16 cellular contexts compared by ENCODE assay signal in the genomic region with DNA sequence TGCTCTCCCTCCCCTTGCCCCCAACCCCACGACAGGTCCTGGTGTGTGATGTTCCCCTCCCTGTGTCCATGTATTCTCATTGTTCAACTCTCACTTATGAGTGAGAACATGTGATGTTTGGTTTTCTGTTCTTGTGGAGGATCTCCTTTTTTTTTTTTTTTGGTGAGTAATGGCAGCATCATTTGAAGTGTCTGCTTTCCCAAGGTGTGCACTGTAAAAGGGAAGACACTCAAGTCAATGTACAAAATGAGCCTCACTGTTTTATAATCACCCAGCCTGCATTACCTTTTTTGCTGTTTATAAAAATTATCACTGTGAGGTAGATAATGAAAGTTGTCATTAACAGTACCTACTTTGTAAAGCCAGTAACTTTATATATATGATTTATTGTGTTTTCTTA. TPM values are rescaled to one million over a fixed set of nuclear protein-coding genes. Genes with fewer than 3 reads are reported as not detected.
DNase-seq lines count a peak whose midpoint lies in the region; ATAC-seq, FAIRE-seq and TF ChIP-seq lines count a peak whose summit lies in the region.
"Had no signal": no experiment of that assay in that cellular context is flagged by ENCODE, and none has a peak within 500 bp of the region (broad histone marks: within the 10 kb centered on the region; RNA-seq: fewer than 3 reads in every experiment).

No MANE protein-coding gene starts in this region.

- intact Hi-C loops in mammary epithelial cell (cut with micrococcal nuclease): no loop called here
- intact Hi-C loops in MCF 10A (cut with micrococcal nuclease): no loop called here
- intact Hi-C loops in HepG2 (cut with micrococcal nuclease; ENCODE audit: unreplicated experiment): no loop called here

- no peaks in the 10 kb centered on the region for H3K27me3 Mint-ChIP-seq in MCF 10A (ENCODE audit: insufficient read depth, unreplicated experiment)

- no peak overlapping the region for H3K27ac Mint-ChIP-seq in MCF 10A (ENCODE audit: low read depth, unreplicated experiment)
- H3K27ac Mint-ChIP-seq: B cell; CD8-positive, alpha-beta T cell; H9 had no signal

- H3K4me1 ChIP-seq in mammary epithelial cell (ENCODE audit: insufficient read depth, low read length) (peaks cover 4% of the 10 kb centered on the region), HepG2 (ENCODE audit: insufficient read depth, low read length) (peaks cover 37% of the 10 kb centered on the region)
- H3K4me1 ChIP-seq: BLaER1 treated with 17β-estradiol and CSF1 and Interleukin-3, amounts not matched to agents 10 nM and 100 nM had no signal

- no peak overlapping the region for H3K27ac ChIP-seq in mammary epithelial cell (ENCODE audit: insufficient read depth, low read depth, low read length)
- no peak overlapping the region for H3K27ac ChIP-seq in HepG2 (ENCODE audit: extremely low read length, insufficient read depth, low read length)
- H3K27ac ChIP-seq: BLaER1 treated with 17β-estradiol and CSF1 and Interleukin-3, amounts not matched to agents 10 nM and 100 nM had no signal

- TF ChIP-seq EP300 in HepG2 (IDR thresholded peaks at IDR 0.05; ENCODE audit: low read depth in 2 of 2, low read length in 2 of 2): no peak
- no peak for TF ChIP-seq EP300 in HepG2 (CRISPR knock-in tag; IDR thresholded peaks at IDR 0.05; ENCODE audit: borderline replicate concordance)

- TF ChIP-seq CTCF in mammary epithelial cell (conservative IDR thresholded peaks at IDR 0.05 in 1 of 2, IDR thresholded peaks at IDR 0.05 in 1 of 2; ENCODE audit: extremely low read depth in 1 of 2, insufficient read depth in 1 of 2, low read depth in 1 of 2, low read length in 2 of 2) (no peak), MCF 10A (IDR thresholded peaks at IDR 0.05; ENCODE audit: unreplicated experiment) (no peak), bronchial epithelial cell (IDR thresholded peaks at IDR 0.05; ENCODE audit: insufficient read depth, low read length, severe bottlenecking) (no peak), HepG2 (CRISPR knock-in tag; IDR thresholded peaks at IDR 0.05) (no peak)

- H3K4me3 Mint-ChIP-seq in MCF 10A (ENCODE audit: unreplicated experiment): no peak overlapping the region
- H3K4me3 Mint-ChIP-seq: B cell; CD8-positive, alpha-beta T cell; H9 had no signal

- DNase-seq in mammary epithelial cell (peak; percentile 59), MCF 10A (ENCODE audit: unreplicated experiment) (no peak), bronchial epithelial cell (ENCODE audit: low read depth) (peak; percentile 79), HepG2 (ENCODE audit: low spot score) (no peak), mucosa of gallbladder (ENCODE audit: low spot score) (no peak), left lobe of liver (ENCODE audit: low spot score) (no peak)
- DNase-seq: Calu3; CD8-positive, alpha-beta T cell; H9 had no signal

- FAIRE-seq in bronchial epithelial cell (lab: Jason Lieb, UNC): no peak
- FAIRE-seq in HepG2 (lab: Jason Lieb, UNC): no peak
- FAIRE-seq: G401.6, GM12891, GM18507, H1 had no signal

- dilution Hi-C loops in mammary epithelial cell (cut with HindIII; ENCODE audit: low sequenced_read_pairs): no loop called here

- CTCF ChIA-PET in mammary epithelial cell (lab: Charles Lee; ENCODE audit: low non-redundant PET): no interaction called here
- CTCF ChIA-PET in MCF 10A (lab: Yijun Ruan, JAX): interaction anchor here (1.3 to 1.5 kb wide), 2 partner anchors 84 to 99 kb away, joined by 4 to 5 read pairs; no protein-coding TSS in a partner anchor
- CTCF ChIA-PET in HepG2 (lab: Yijun Ruan, JAX; ENCODE audit: low intra/inter-chr PET ratio, low total read pairs): no interaction called here

- in situ Hi-C loops in mammary epithelial cell (cut with MboI; ENCODE audit: low sequenced_read_pairs in 2 of 2) (no loop called here), HepG2 (cut with HindIII; ENCODE audit: extremely low pct_ligation_motif_present, low pct_unique_long_range_greater_than_20kb) (no loop called here)

- BruUV-seq in mammary epithelial cell (replicated peaks; lab: Mats Ljungman, UMichigan): no TSS peak
- no TSS peak for BruUV-seq in MCF 10A (replicated peaks; lab: Mats Ljungman, UMichigan)
- no TSS peak for BruUV-seq in HepG2 (replicated peaks; lab: Mats Ljungman, UMichigan)

- no peak overlapping the region for H2AFZ ChIP-seq in mammary epithelial cell (ENCODE audit: low read depth, low read length)
- H2AFZ ChIP-seq in HepG2 (ENCODE audit: low read length): no peak overlapping the region

- H4K20me1 ChIP-seq in mammary epithelial cell (ENCODE audit: insufficient read depth, low read length) (no peaks in the 10 kb centered on the region), HepG2 (ENCODE audit: insufficient read depth, low read length) (no peaks in the 10 kb centered on the region)
- H4K20me1 ChIP-seq: BLaER1 treated with 17β-estradiol and CSF1 and Interleukin-3, amounts not matched to agents 10 nM and 100 nM had no signal

- ATAC-seq in HepG2 (no peak), GM21737 (IDR thresholded peaks at IDR 0.05; ENCODE audit: unreplicated experiment) (no peak), left lobe of liver (no peak)
- ATAC-seq: CD8-positive, alpha-beta T cell had no signal

- no peaks in the 10 kb centered on the region for H3K36me3 ChIP-seq in mammary epithelial cell (ENCODE audit: insufficient read depth, low read length)
- H3K36me3 ChIP-seq in bronchial epithelial cell (ENCODE audit: control insufficient read depth, insufficient read depth, low read length): no peaks in the 10 kb centered on the region
- H3K36me3 ChIP-seq in HepG2 (replicated peaks in 1 of 2; ENCODE audit: control insufficient read depth in 1 of 2, insufficient read depth in 2 of 2, low read length in 2 of 2): no peaks in the 10 kb centered on the region
- H3K36me3 ChIP-seq: BLaER1 treated with 17β-estradiol and CSF1 and Interleukin-3, amounts not matched to agents 10 nM and 100 nM had no signal

- H3K9me3 Mint-ChIP-seq in MCF 10A (ENCODE audit: unreplicated experiment): no peaks in the 10 kb centered on the region
- H3K9me3 Mint-ChIP-seq: CD8-positive, alpha-beta T cell had no signal

- no peaks in the 10 kb centered on the region for H3K36me3 Mint-ChIP-seq in MCF 10A (ENCODE audit: insufficient read depth, unreplicated experiment)
- H3K36me3 Mint-ChIP-seq: CD8-positive, alpha-beta T cell had no signal

- no peak for TF ChIP-seq RAD21 in HepG2 (CRISPR knock-in tag; IDR thresholded peaks at IDR 0.05)

- H3K9ac ChIP-seq in mammary epithelial cell (ENCODE audit: insufficient read depth, low read length) (no peak overlapping the region), HepG2 (ENCODE audit: insufficient read depth, low read depth, low read length) (no peak overlapping the region)
- H3K9ac ChIP-seq: BLaER1 treated with 17β-estradiol and CSF1 and Interleukin-3, amounts not matched to agents 10 nM and 100 nM had no signal

- POLR2A ChIA-PET in MCF 10A (lab: Yijun Ruan, JAX): no interaction called here
- POLR2A ChIA-PET in HepG2 (lab: Yijun Ruan, JAX): no interaction called here

- H3K4me3 ChIP-seq in mammary epithelial cell (replicated peaks in 1 of 3; ENCODE audit: insufficient read depth in 1 of 3, low read depth in 2 of 3, low read length in 3 of 3) (no peak overlapping the region), bronchial epithelial cell (ENCODE audit: low read depth, low read length) (no peak overlapping the region), HepG2 (replicated peaks in 1 of 3; ENCODE audit: insufficient read depth in 1 of 3, low read depth in 2 of 3, low read length in 3 of 3) (0 out of 6 replicates have a peak overlapping the region, but pooled peaks of 1 of the 3 experiments have one; percentile 1)
- H3K4me3 ChIP-seq: BLaER1 treated with 17β-estradiol and CSF1 and Interleukin-3, amounts not matched to agents 10 nM and 100 nM had no signal

- H3K4me1 Mint-ChIP-seq in MCF 10A (ENCODE audit: insufficient read depth, unreplicated experiment): no peaks in the 10 kb centered on the region
- H3K4me1 Mint-ChIP-seq: B cell had no signal

- 80% methylated on average over 1 of the region's 1 CpG for WGBS in mammary epithelial cell (ENCODE audit: low coverage, missing lambda C conversion rate)
- WGBS in HepG2 (ENCODE audit: low lambda C conversion rate): 47% methylated on average over 1 of the region's 1 CpG

- H3K4me2 ChIP-seq in mammary epithelial cell (ENCODE audit: insufficient read depth, low read depth, low read length) (no peak overlapping the region), HepG2 (ENCODE audit: low read depth, low read length) (peak overlapping the region; percentile 72)
- H3K4me2 ChIP-seq: BLaER1 treated with 17β-estradiol and CSF1 and Interleukin-3, amounts not matched to agents 10 nM and 100 nM had no signal

- H3K27me3 ChIP-seq in mammary epithelial cell (ENCODE audit: insufficient read depth, low read length) (no peaks in the 10 kb centered on the region), bronchial epithelial cell (ENCODE audit: control insufficient read depth, insufficient read depth, low read length) (no peaks in the 10 kb centered on the region), HepG2 (ENCODE audit: control insufficient read depth in 1 of 2, insufficient read depth in 2 of 2, low read length in 2 of 2) (no peaks in the 10 kb centered on the region)
- H3K27me3 ChIP-seq: BLaER1 treated with 17β-estradiol and CSF1 and Interleukin-3, amounts not matched to agents 10 nM and 100 nM had no signal

- no peaks in the 10 kb centered on the region for H3K9me3 ChIP-seq in mammary epithelial cell (replicated peaks; ENCODE audit: insufficient read depth, low read length)
- H3K9me3 ChIP-seq in HepG2 (ENCODE audit: low read length): no peaks in the 10 kb centered on the region

- TF ChIP-seq POLR2A in HepG2 (IDR thresholded peaks at IDR 0.05; ENCODE audit: insufficient read depth in 1 of 2, low read depth in 2 of 2, low read length in 2 of 2): no peak

- no peaks in the 10 kb centered on the region for H3K79me2 ChIP-seq in mammary epithelial cell (ENCODE audit: insufficient read depth, low read length)
- H3K79me2 ChIP-seq in HepG2 (ENCODE audit: insufficient read depth, low read length): no peaks in the 10 kb centered on the region

RNA-seq across cellular contexts. Expression of a gene that starts 56.9 kb away (rescaled TPM):
- total RNA-seq in mammary epithelial cell (10 to 100 TPM; 10.5 to 19.8 TPM), MCF 10A (2022) (15.0 and 28.4 TPM in 2 replicates), bronchial epithelial cell (10.5 and 20.4 TPM in 2 replicates), HepG2 (2016; rRNA removed; fragmentation: Illumina TruSeq; extraction: Trizol) (54.6 and 73.5 TPM in 2 replicates), mucosa of gallbladder (42.7 TPM), left lobe of liver (20.7 TPM)
- polyA plus RNA-seq in mammary epithelial cell (17.6 TPM), HepG2 (2011; rRNA removed) (316 and 481 TPM in 2 replicates)
- 59.3 TPM for polyA minus RNA-seq in mammary epithelial cell
- 42.1 and 49.7 TPM in 2 replicates for total RNA-seq in HepG2 (2016; cell fraction: cytosol; rRNA removed; fragmentation: Illumina TruSeq; extraction: Trizol; ENCODE audit: low read depth)
- 62.3 and 69.8 TPM in 2 replicates for total RNA-seq in HepG2 (2016; cell fraction: insoluble cytoplasmic fraction; rRNA removed; fragmentation: Illumina TruSeq; extraction: Trizol)
- 63.4 and 67.9 TPM in 2 replicates for total RNA-seq in HepG2 (2016; cell fraction: membrane; rRNA removed; fragmentation: Illumina TruSeq; extraction: Trizol)
- total RNA-seq in HepG2 (2016; cell fraction: nucleus; rRNA removed; fragmentation: Illumina TruSeq; extraction: Trizol): 85.3 and 102 TPM in 2 replicates
- polyA plus RNA-seq in HepG2 (2011; cell fraction: cytosol; rRNA removed): 173 and 253 TPM in 2 replicates
- polyA plus RNA-seq in HepG2 (2011; cell fraction: nucleus; rRNA removed): 137 and 144 TPM in 2 replicates
- polyA plus RNA-seq in HepG2 (2012): 326 and 528 TPM in 2 replicates
- 54.6 and 62.8 TPM in 2 replicates for polyA plus RNA-seq in HepG2 (2016; cell fraction: cytosol; fragmentation: Illumina TruSeq; extraction: Trizol; ENCODE audit: low read depth)
- 59.5 and 66.9 TPM in 2 replicates for polyA plus RNA-seq in HepG2 (2016; cell fraction: insoluble cytoplasmic fraction; fragmentation: Illumina TruSeq; extraction: Trizol; ENCODE audit: low read depth)
- polyA plus RNA-seq in HepG2 (2016; cell fraction: membrane; fragmentation: Illumina TruSeq; extraction: Trizol; ENCODE audit: low read depth): 65.7 and 73.3 TPM in 2 replicates
- polyA plus RNA-seq in HepG2 (2016; cell fraction: nucleus; fragmentation: Illumina TruSeq; extraction: Trizol; ENCODE audit: insufficient read depth, low read depth): 147 and 181 TPM in 2 replicates
- polyA minus RNA-seq in HepG2 (2011; rRNA and poly(A)+ RNA removed; ENCODE audit: low replicate concordance): 1.5 and 94.5 TPM in 2 replicates
- polyA minus RNA-seq in HepG2 (2011; cell fraction: cytosol; rRNA and poly(A)+ RNA removed): 66.4 and 81.9 TPM in 2 replicates
- polyA minus RNA-seq in HepG2 (2011; cell fraction: nucleus; rRNA and poly(A)+ RNA removed): 257 and 299 TPM in 2 replicates

Comparison
In these comparisons a context has a peak if more than half of its experiments do, and no peak if none do; other contexts are left out.
1. DNase-seq: peak in mammary epithelial cell (single experiment) and bronchial epithelial cell (single experiment); none in MCF 10A (single experiment), HepG2 (single experiment), mucosa of gallbladder (single experiment) and left lobe of liver (single experiment).